19 cellular contexts compared by ENCODE assay signal in the genomic region with DNA sequence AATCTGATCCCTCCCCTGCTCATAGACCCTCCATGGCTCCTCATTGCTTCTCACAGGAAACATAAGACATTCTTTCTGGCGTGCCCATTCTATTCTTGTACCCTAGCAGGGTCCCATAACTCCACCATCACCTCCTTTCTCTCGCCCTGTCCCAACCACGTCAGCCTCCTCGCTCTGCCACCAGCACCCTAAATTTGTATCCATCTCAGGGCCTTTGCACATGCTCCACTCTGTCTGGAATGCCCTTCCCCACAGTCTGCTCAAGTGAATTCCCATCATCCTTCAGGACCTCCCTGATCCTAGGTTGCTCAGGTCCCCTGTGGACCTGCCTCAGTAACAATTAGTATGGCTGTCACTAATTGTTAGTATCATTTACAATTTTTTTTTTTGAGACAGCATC. TPM values are rescaled to one million over a fixed set of nuclear protein-coding genes. Genes with fewer than 3 reads are reported as not detected.
DNase-seq lines count a peak whose midpoint lies in the region; ATAC-seq, FAIRE-seq and TF ChIP-seq lines count a peak whose summit lies in the region.
"Had no signal": no experiment of that assay in that cellular context is flagged by ENCODE, and none has a peak within 500 bp of the region (broad histone marks: within the 10 kb centered on the region; RNA-seq: fewer than 3 reads in every experiment).

No MANE protein-coding gene starts in this region.

- no peaks in the 10 kb centered on the region for H4K20me1 ChIP-seq in K562 (replicated peaks; ENCODE audit: control insufficient read depth, insufficient read depth, low read length)

- 4% methylated on average over 4 of the region's 4 CpGs for WGBS in K562 (ENCODE audit: insufficient coverage, low coverage, missing lambda C conversion rate)

- no peak for FAIRE-seq in K562 (lab: Jason Lieb, UNC)
- FAIRE-seq: A549, D721Med, G401.6, H54, HepG2, HTR-8/SVneo had no signal

- POLR2A ChIA-PET in CD4-positive, alpha-beta T cell (lab: Charles Lee) = interaction anchor here (0.7 to 0.9 kb wide), 2 partner anchors 51 to 54 kb away, joined by 3 read pairs; a partner anchor contains a TSS
- POLR2A ChIA-PET in K562 (lab: Yijun Ruan, JAX) (no interaction called here), A673 (lab: Charles Lee; ENCODE audit: low non-redundant PET) (no interaction called here)
- POLR2A ChIA-PET in naive thymus-derived CD4-positive, alpha-beta T cell (lab: Charles Lee) = interaction anchor here (1.2 to 4.6 kb wide), 3 partner anchors 10 to 46 kb away, joined by 3 to 41 read pairs (median 11); a partner anchor contains a TSS

- H3K36me3 ChIP-seq in K562 (ENCODE audit: control insufficient read depth, insufficient read depth, low read length) = no peaks in the 10 kb centered on the region
- no peaks in the 10 kb centered on the region for H3K36me3 ChIP-seq in naive thymus-derived CD4-positive, alpha-beta T cell (ENCODE audit: control insufficient read depth in 2 of 3, insufficient read depth in 3 of 3, low read length in 3 of 3)
- no peaks in the 10 kb centered on the region for H3K36me3 ChIP-seq in H7 (replicated peaks; ENCODE audit: control insufficient read depth, insufficient read depth, low read length)
- H3K36me3 ChIP-seq in A673 (ENCODE audit: insufficient read depth, low read length, poor library complexity, severe bottlenecking) = no peaks in the 10 kb centered on the region

- CTCF ChIA-PET in CD4-positive, alpha-beta T cell (lab: Charles Lee) = interaction anchor here (2.4 kb wide), 1 partner anchor 127 kb away, joined by 8 read pairs; a partner anchor contains a TSS
- CTCF ChIA-PET in Calu3 (lab: Charles Lee) (no interaction called here), K562 (lab: Yijun Ruan, JAX; ENCODE audit: low intra/inter-chr PET ratio) (no interaction called here), A673 (lab: Charles Lee) (no interaction called here)
- CTCF ChIA-PET in naive thymus-derived CD4-positive, alpha-beta T cell (lab: Charles Lee) = interaction anchor here (0.6 kb wide), 1 partner anchor 22 kb away, joined by 3 read pairs; no protein-coding TSS in a partner anchor

- no peak for ATAC-seq in CD4-positive, alpha-beta T cell (ENCODE audit: poor library complexity)
- no peak for ATAC-seq in K562
- ATAC-seq in naive thymus-derived CD4-positive, alpha-beta T cell = no peak
- ATAC-seq in HG03521 (IDR thresholded peaks at IDR 0.05; ENCODE audit: unreplicated experiment) = no peak
- ATAC-seq in HG03520 (IDR thresholded peaks at IDR 0.05; ENCODE audit: unreplicated experiment) = no peak
- ATAC-seq: A549, HepG2 had no signal

- H3K36me3 Mint-ChIP-seq in CD4-positive, alpha-beta T cell (ENCODE audit: low read depth) = no peaks in the 10 kb centered on the region
- peaks cover 54% of the 10 kb centered on the region for H3K36me3 Mint-ChIP-seq in Calu3 (ENCODE audit: insufficient read depth, unreplicated experiment)
- peaks cover 0 to 8% (median 0%) of the 10 kb centered on the region in 5 donors for H3K36me3 Mint-ChIP-seq in naive thymus-derived CD4-positive, alpha-beta T cell

- no peak overlapping the region for H3K4me3 Mint-ChIP-seq in CD4-positive, alpha-beta T cell
- no peak overlapping the region for H3K4me3 Mint-ChIP-seq in Calu3 (ENCODE audit: low read depth, unreplicated experiment)
- peak overlapping the region in 7 of 10 donors; percentile 3 to 71 (median 23) for H3K4me3 Mint-ChIP-seq in naive thymus-derived CD4-positive, alpha-beta T cell

- H3K4me1 ChIP-seq in K562 (replicated peaks in 1 of 2; ENCODE audit: control insufficient read depth in 2 of 2, insufficient read depth in 2 of 2, low read length in 2 of 2) = peaks cover 0 to 6% of the 10 kb centered on the region in 2 experiments; a peak in 2 of 5 replicates
- H3K4me1 ChIP-seq in naive thymus-derived CD4-positive, alpha-beta T cell (ENCODE audit: control insufficient read depth in 2 of 2, insufficient read depth in 2 of 2, low read length in 2 of 2) = peaks cover 15 to 34% of the 10 kb centered on the region in 2 donors
- H3K4me1 ChIP-seq in A673 (ENCODE audit: insufficient read depth, low read length, poor library complexity, severe bottlenecking) = no peaks in the 10 kb centered on the region
- H3K4me1 ChIP-seq: A549 had no signal

- no peak overlapping the region for H3K9ac ChIP-seq in K562 (ENCODE audit: insufficient read depth in 1 of 2, low read depth in 2 of 2, low read length in 2 of 2)

- in situ Hi-C loops in K562 (cut with MboI) = no loop called here

- no peak for TF ChIP-seq EP300 in K562 (IDR thresholded peaks at IDR 0.05; ENCODE audit: low read length)

- no peaks in the 10 kb centered on the region for H3K27me3 ChIP-seq in CD4-positive, alpha-beta T cell (ENCODE audit: control insufficient read depth, insufficient read depth, low read length)
- H3K27me3 ChIP-seq in K562 (ENCODE audit: control insufficient read depth in 2 of 2, insufficient read depth in 2 of 2, low read length in 2 of 2) (peaks cover 9 to 38% of the 10 kb centered on the region in 2 experiments; a peak in 4 of 5 replicates), H7 (ENCODE audit: control insufficient read depth, insufficient read depth, low read length) (no peaks in the 10 kb centered on the region), A673 (replicated peaks; ENCODE audit: insufficient read depth, low read depth, low read length, poor library complexity) (peaks cover 4% of the 10 kb centered on the region)
- no peaks in the 10 kb centered on the region for H3K27me3 ChIP-seq in naive thymus-derived CD4-positive, alpha-beta T cell (ENCODE audit: control insufficient read depth in 2 of 2, insufficient read depth in 2 of 2, low read length in 2 of 2)

- no peaks in the 10 kb centered on the region for H3K9me3 ChIP-seq in CD4-positive, alpha-beta T cell (ENCODE audit: control insufficient read depth, low read length)
- no peaks in the 10 kb centered on the region for H3K9me3 ChIP-seq in K562 (replicated peaks; ENCODE audit: control insufficient read depth, insufficient read depth, low read depth, low read length)
- H3K9me3 ChIP-seq in naive thymus-derived CD4-positive, alpha-beta T cell (ENCODE audit: control insufficient read depth in 2 of 3, low read length in 3 of 3) = no peaks in the 10 kb centered on the region
- no peaks in the 10 kb centered on the region for H3K9me3 ChIP-seq in A673 (ENCODE audit: low read depth, low read length, poor library complexity, severe bottlenecking)
- H3K9me3 ChIP-seq: A549 had no signal

- intact Hi-C loops in CD4-positive, alpha-beta T cell (cut with DNase I, micrococcal nuclease) = no loop called here
- intact Hi-C loops in Calu3 (cut with micrococcal nuclease; ENCODE audit: unreplicated experiment) (no loop called here), K562 (cut with micrococcal nuclease) (no loop called here), A673 (cut with micrococcal nuclease; ENCODE audit: unreplicated experiment) (no loop called here)
- intact Hi-C loops in naive thymus-derived CD4-positive, alpha-beta T cell (cut with micrococcal nuclease) = no loop called here

- H3K4me3 ChIP-seq in K562 = no peak overlapping the region
- no peak overlapping the region for H3K4me3 ChIP-seq in naive thymus-derived CD4-positive, alpha-beta T cell (ENCODE audit: low read length)
- H3K4me3 ChIP-seq in H7 (ENCODE audit: insufficient read depth, low read depth, low read length) = no peak overlapping the region
- no peak overlapping the region for H3K4me3 ChIP-seq in A673 (ENCODE audit: low read depth, low read length, poor library complexity, severe bottlenecking)
- H3K4me3 ChIP-seq: A549 had no signal

- peak overlapping the region; percentile 39 for H3K27ac Mint-ChIP-seq in CD4-positive, alpha-beta T cell
- H3K27ac Mint-ChIP-seq in Calu3 (ENCODE audit: unreplicated experiment) = peak overlapping the region; percentile 50
- peak overlapping the region in 8 of 9 donors; percentile 3 to 82 (median 64) for H3K27ac Mint-ChIP-seq in naive thymus-derived CD4-positive, alpha-beta T cell

- no peaks in the 10 kb centered on the region for H3K79me2 ChIP-seq in K562 (ENCODE audit: control insufficient read depth, insufficient read depth, low read length)

- no peaks in the 10 kb centered on the region for H3K27me3 Mint-ChIP-seq in CD4-positive, alpha-beta T cell
- no peaks in the 10 kb centered on the region for H3K27me3 Mint-ChIP-seq in Calu3 (ENCODE audit: unreplicated experiment)
- peaks cover 0 to 14% (median 0%) of the 10 kb centered on the region in 5 donors for H3K27me3 Mint-ChIP-seq in naive thymus-derived CD4-positive, alpha-beta T cell

- DNase-seq in CD4-positive, alpha-beta T cell = no peak
- DNase-seq in Calu3 (no peak), K562 (ENCODE audit: extremely low read depth in 1 of 4, low spot score in 3 of 4) (no peak), H7 (no peak), A673 (ENCODE audit: low spot score) (no peak)
- no peak for DNase-seq in naive thymus-derived CD4-positive, alpha-beta T cell
- DNase-seq: DMS153, DMS79 treated with DMSO at 0.1 percent for 48 hours, EL had no signal

- no peak overlapping the region for H3K27ac ChIP-seq in CD4-positive, alpha-beta T cell (ENCODE audit: low read depth, low read length)
- H3K27ac ChIP-seq in K562 (ENCODE audit: extremely low read depth, low read depth, low read length) (no peak overlapping the region), A673 (ENCODE audit: low read depth, low read length, poor library complexity, severe bottlenecking) (no peak overlapping the region)
- H3K27ac ChIP-seq in naive thymus-derived CD4-positive, alpha-beta T cell (ENCODE audit: low read depth, low read length) = no peak overlapping the region
- H3K27ac ChIP-seq: A549 had no signal

- peaks cover 58% of the 10 kb centered on the region for H3K4me1 Mint-ChIP-seq in CD4-positive, alpha-beta T cell (ENCODE audit: low read depth)
- peaks cover 38% of the 10 kb centered on the region for H3K4me1 Mint-ChIP-seq in Calu3 (ENCODE audit: low read depth, unreplicated experiment)
- H3K4me1 Mint-ChIP-seq in naive thymus-derived CD4-positive, alpha-beta T cell = peaks cover 19 to 56% (median 42%) of the 10 kb centered on the region in 7 donors

- no peaks in the 10 kb centered on the region for H3K9me3 Mint-ChIP-seq in CD4-positive, alpha-beta T cell
- no peaks in the 10 kb centered on the region for H3K9me3 Mint-ChIP-seq in Calu3 (ENCODE audit: low read depth, unreplicated experiment)
- H3K9me3 Mint-ChIP-seq in naive thymus-derived CD4-positive, alpha-beta T cell = peaks cover 0 to 2% (median 0%) of the 10 kb centered on the region in 11 donors

- H2AFZ ChIP-seq in K562 (ENCODE audit: low read depth, low read length) = no peak overlapping the region

- no peak for TF ChIP-seq RAD21 in K562 (CRISPR knock-in tag; conservative IDR thresholded peaks at IDR 0.05 in 1 of 2, IDR thresholded peaks at IDR 0.05 in 1 of 2)

- BruUV-seq in Calu3 (replicated peaks; lab: Mats Ljungman, UMichigan) (no TSS peak), K562 (replicated peaks; lab: Mats Ljungman, UMichigan) (no TSS peak), A673 (replicated peaks; lab: Mats Ljungman, UMichigan) (no TSS peak)

- no peak for TF ChIP-seq POLR2A in K562 (conservative IDR thresholded peaks at IDR 0.05)

- no peak overlapping the region for H3K4me2 ChIP-seq in K562 (ENCODE audit: insufficient read depth, low read length)
- H3K4me2 ChIP-seq: A549 had no signal

- H3K9me1 ChIP-seq in K562 (ENCODE audit: control insufficient read depth, insufficient read depth, low read length) = no peaks in the 10 kb centered on the region

- no peak for TF ChIP-seq CTCF in CD4-positive, alpha-beta T cell (IDR thresholded peaks at IDR 0.05)
- TF ChIP-seq CTCF in Calu3 (IDR thresholded peaks at IDR 0.05; ENCODE audit: unreplicated experiment) (no peak), K562 (IDR thresholded peaks at IDR 0.05 in 2 of 3, conservative IDR thresholded peaks at IDR 0.05 in 1 of 3; ENCODE audit: insufficient read depth in 2 of 3, low read depth in 1 of 3, low read length in 3 of 3) (no peak), A673 (conservative IDR thresholded peaks at IDR 0.05; ENCODE audit: low read depth, low read length) (no peak)

RNA-seq across cellular contexts. Expression of a gene that starts 10.5 kb away (rescaled TPM):
- total RNA-seq in CD4-positive, alpha-beta T cell = under 1 TPM; 0.39 to 0.52 TPM
- total RNA-seq in Calu3 (2022) (75.1 and 121 TPM in 2 replicates), K562 (2014; rRNA removed) (not detected in 2 replicates), K562 (2014; rRNA removed; fragmentation: Illumina TruSeq; extraction: Trizol) (not detected in 2 replicates), K562 (2015; rRNA removed; fragmentation: Illumina TruSeq; extraction: Trizol) (0.07 TPM in 1 of 2 replicates, not detected in the other), K562 (2021) (0.11 TPM in 1 of 2 replicates, not detected in the other), A673 (2021) (not detected in 2 replicates)
- total RNA-seq in K562 (2011; cell fraction: chromatin; rRNA removed; ENCODE audit: low replicate concordance) = 0.30 TPM in 1 of 2 replicates, not detected in the other
- total RNA-seq in K562 (2011; cell fraction: nucleolus; rRNA removed) = 0.13 and 0.33 TPM in 2 replicates
- 0.29 TPM in 1 of 2 replicates, not detected in the other for total RNA-seq in K562 (2011; cell fraction: nucleoplasm; rRNA removed)
- polyA plus RNA-seq in K562 (2011; rRNA removed) (0.03 and 0.06 TPM in 2 replicates), K562 (2014; fragmentation: Illumina TruSeq; extraction: Trizol) (0.08 TPM in 1 of 2 replicates, not detected in the other), K562 (2014; fragmentation: Nextera tagmentation; extraction: Ambion mirVana) (not detected), K562 (2014; rRNA removed) (not detected in 2 replicates)
- 0.04 and 0.18 TPM in 2 replicates for polyA plus RNA-seq in K562 (2011; cell fraction: cytosol; rRNA removed)
- 0.28 TPM in 1 of 2 replicates, not detected in the other for polyA plus RNA-seq in K562 (2011; cell fraction: nucleus; rRNA removed)
- polyA plus RNA-seq in K562 (2012) = 0.10 and 0.47 TPM in 2 replicates
- 0.09 TPM in 1 of 2 replicates, not detected in the other for polyA minus RNA-seq in K562 (2011; rRNA and poly(A)+ RNA removed)
- not detected in 2 replicates for polyA minus RNA-seq in K562 (2011; cell fraction: cytosol; rRNA and poly(A)+ RNA removed)
- polyA minus RNA-seq in K562 (2011; cell fraction: nucleus; rRNA and poly(A)+ RNA removed) = not detected in 2 replicates
- under 1 TPM in 2 of 5 experiments, not detected in 3; 0.53 to 0.96 TPM for total RNA-seq in naive thymus-derived CD4-positive, alpha-beta T cell
- polyA plus RNA-seq in naive thymus-derived CD4-positive, alpha-beta T cell = 1 to 10 TPM in 1 of 2 donors, under 1 TPM in 1; 0.43 to 1.0 TPM
- 0.73 and 1.7 TPM in 2 replicates for total RNA-seq in H7 (2014; rRNA removed; shearing (Covaris generic))
- polyA plus RNA-seq: BJ, CD14-positive monocyte had no signal

RNA-seq across cellular contexts. Expression of a gene that starts 15.9 kb away (rescaled TPM):
- total RNA-seq in CD4-positive, alpha-beta T cell = 1 to 10 TPM; 7.2 to 7.6 TPM
- total RNA-seq in Calu3 (2022) = not detected in 2 replicates
- total RNA-seq in K562 (2011; cell fraction: chromatin; rRNA removed; ENCODE audit: low replicate concordance) = not detected in 2 replicates
- not detected in 2 replicates for total RNA-seq in K562 (2011; cell fraction: nucleolus; rRNA removed)
- not detected in 2 replicates for total RNA-seq in K562 (2011; cell fraction: nucleoplasm; rRNA removed)
- not detected in 2 replicates for total RNA-seq in K562 (2014; rRNA removed)
- not detected in 2 replicates for total RNA-seq in K562 (2014; rRNA removed; fragmentation: Illumina TruSeq; extraction: Trizol)
- not detected in 2 replicates for total RNA-seq in K562 (2015; rRNA removed; fragmentation: Illumina TruSeq; extraction: Trizol)
- total RNA-seq in K562 (2021) = not detected in 2 replicates
- polyA plus RNA-seq in K562 (2011; rRNA removed) = not detected in 2 replicates
- not detected in 2 replicates for polyA plus RNA-seq in K562 (2011; cell fraction: cytosol; rRNA removed)
- not detected in 2 replicates for polyA plus RNA-seq in K562 (2011; cell fraction: nucleus; rRNA removed)
- not detected in 2 replicates for polyA plus RNA-seq in K562 (2012)
- polyA plus RNA-seq in K562 (2014; fragmentation: Illumina TruSeq; extraction: Trizol) = not detected in 2 replicates
- not detected for polyA plus RNA-seq in K562 (2014; fragmentation: Nextera tagmentation; extraction: Ambion mirVana)
- not detected in 2 replicates for polyA plus RNA-seq in K562 (2014; rRNA removed)
- polyA minus RNA-seq in K562 (2011; rRNA and poly(A)+ RNA removed) = not detected in 2 replicates
- polyA minus RNA-seq in K562 (2011; cell fraction: cytosol; rRNA and poly(A)+ RNA removed) = not detected in 2 replicates
- not detected in 2 replicates for polyA minus RNA-seq in K562 (2011; cell fraction: nucleus; rRNA and poly(A)+ RNA removed)
- total RNA-seq in naive thymus-derived CD4-positive, alpha-beta T cell = 10 to 100 TPM in 1 of 5 experiments, 1 to 10 TPM in 4; 5.5 to 11.1 (median 8.2) TPM
- 1 to 10 TPM; 2.0 to 6.0 TPM for polyA plus RNA-seq in naive thymus-derived CD4-positive, alpha-beta T cell
- 0.33 TPM in 1 of 2 replicates, not detected in the other for total RNA-seq in H7 (2014; rRNA removed; shearing (Covaris generic))
- total RNA-seq in A673 (2021) = not detected in 2 replicates
- total RNA-seq: HepG2 had no signal

RNA-seq across cellular contexts. Expression of a gene that starts 42.4 kb away (rescaled TPM):
- 100 to 1,000 TPM; 120 to 121 TPM for total RNA-seq in CD4-positive, alpha-beta T cell
- total RNA-seq in Calu3 (2022) (not detected in 2 replicates), K562 (2014; rRNA removed) (0.12 and 0.14 TPM in 2 replicates), K562 (2014; rRNA removed; fragmentation: Illumina TruSeq; extraction: Trizol) (not detected in 2 replicates), K562 (2015; rRNA removed; fragmentation: Illumina TruSeq; extraction: Trizol) (0.04 TPM in 1 of 2 replicates, not detected in the other), K562 (2021) (0.18 and 0.47 TPM in 2 replicates), A673 (2021) (2.4 and 2.5 TPM in 2 replicates)
- 0.32 and 0.97 TPM in 2 replicates for total RNA-seq in K562 (2011; cell fraction: chromatin; rRNA removed; ENCODE audit: low replicate concordance)
- 0.50 and 0.66 TPM in 2 replicates for total RNA-seq in K562 (2011; cell fraction: nucleolus; rRNA removed)
- total RNA-seq in K562 (2011; cell fraction: nucleoplasm; rRNA removed) = 0.53 and 0.66 TPM in 2 replicates
- polyA plus RNA-seq in K562 (2011; rRNA removed) (0.13 and 0.28 TPM in 2 replicates), K562 (2014; fragmentation: Illumina TruSeq; extraction: Trizol) (0.04 and 0.14 TPM in 2 replicates), K562 (2014; fragmentation: Nextera tagmentation; extraction: Ambion mirVana) (under 1 TPM; 0.01 to 0.07 TPM), K562 (2014; rRNA removed) (0.04 and 0.07 TPM in 2 replicates)
- 0.21 TPM in 2 replicates for polyA plus RNA-seq in K562 (2011; cell fraction: cytosol; rRNA removed)
- 0.48 and 0.80 TPM in 2 replicates for polyA plus RNA-seq in K562 (2011; cell fraction: nucleus; rRNA removed)
- 0.10 and 0.14 TPM in 2 replicates for polyA plus RNA-seq in K562 (2012)
- polyA minus RNA-seq in K562 (2011; rRNA and poly(A)+ RNA removed) = 0.04 and 0.06 TPM in 2 replicates
- 0.19 TPM in 1 of 2 replicates, not detected in the other for polyA minus RNA-seq in K562 (2011; cell fraction: cytosol; rRNA and poly(A)+ RNA removed)
- 0.22 and 0.54 TPM in 2 replicates for polyA minus RNA-seq in K562 (2011; cell fraction: nucleus; rRNA and poly(A)+ RNA removed)
- total RNA-seq in naive thymus-derived CD4-positive, alpha-beta T cell = 100 to 1,000 TPM; 154 to 296 (median 202) TPM
- polyA plus RNA-seq in naive thymus-derived CD4-positive, alpha-beta T cell = 100 to 1,000 TPM; 125 to 153 TPM
- 2.5 and 2.7 TPM in 2 replicates for total RNA-seq in H7 (2014; rRNA removed; shearing (Covaris generic))

RNA-seq across cellular contexts. Expression of a gene that starts 54.1 kb away (rescaled TPM):
- total RNA-seq in CD4-positive, alpha-beta T cell = 10 to 100 TPM; 40.7 to 43.1 TPM
- total RNA-seq in Calu3 (2022) (0.61 and 1.3 TPM in 2 replicates), K562 (2014; rRNA removed) (25.4 and 33.0 TPM in 2 replicates), K562 (2014; rRNA removed; fragmentation: Illumina TruSeq; extraction: Trizol) (9.2 and 14.3 TPM in 2 replicates), K562 (2015; rRNA removed; fragmentation: Illumina TruSeq; extraction: Trizol) (18.1 and 18.3 TPM in 2 replicates), K562 (2021) (51.9 and 58.9 TPM in 2 replicates), A673 (2021) (2.1 and 5.0 TPM in 2 replicates)
- total RNA-seq in K562 (2011; cell fraction: chromatin; rRNA removed; ENCODE audit: low replicate concordance) = 225 and 536 TPM in 2 replicates
- 220 and 237 TPM in 2 replicates for total RNA-seq in K562 (2011; cell fraction: nucleolus; rRNA removed)
- total RNA-seq in K562 (2011; cell fraction: nucleoplasm; rRNA removed) = 234 and 250 TPM in 2 replicates
- polyA plus RNA-seq in K562 (2011; rRNA removed) (9.3 and 19.3 TPM in 2 replicates), K562 (2014; fragmentation: Illumina TruSeq; extraction: Trizol) (24.2 and 32.6 TPM in 2 replicates), K562 (2014; fragmentation: Nextera tagmentation; extraction: Ambion mirVana) (under 1 TPM; 0.21 to 0.67 TPM), K562 (2014; rRNA removed) (26.6 and 28.7 TPM in 2 replicates)
- polyA plus RNA-seq in K562 (2011; cell fraction: cytosol; rRNA removed) = 9.1 and 14.7 TPM in 2 replicates
- polyA plus RNA-seq in K562 (2011; cell fraction: nucleus; rRNA removed) = 80.2 and 106 TPM in 2 replicates
- polyA plus RNA-seq in K562 (2012) = 31.6 and 56.4 TPM in 2 replicates
- polyA minus RNA-seq in K562 (2011; rRNA and poly(A)+ RNA removed) = 45.3 and 55.3 TPM in 2 replicates
- 28.8 and 38.7 TPM in 2 replicates for polyA minus RNA-seq in K562 (2011; cell fraction: cytosol; rRNA and poly(A)+ RNA removed)
- 95.9 and 141 TPM in 2 replicates for polyA minus RNA-seq in K562 (2011; cell fraction: nucleus; rRNA and poly(A)+ RNA removed)
- total RNA-seq in naive thymus-derived CD4-positive, alpha-beta T cell = 100 to 1,000 TPM in 2 of 5 experiments, 10 to 100 TPM in 3; 73.2 to 107 (median 87.7) TPM
- polyA plus RNA-seq in naive thymus-derived CD4-positive, alpha-beta T cell = 10 to 100 TPM; 14.7 to 43.4 TPM
- total RNA-seq in H7 (2014; rRNA removed; shearing (Covaris generic)) = 21.6 and 21.7 TPM in 2 replicates

RNA-seq across cellular contexts. Expression of a gene that starts 54.3 kb away (rescaled TPM):
- total RNA-seq in CD4-positive, alpha-beta T cell = 1,000 to 10,000 TPM; 4,157 to 4,260 TPM
- total RNA-seq in Calu3 (2022) (955 and 1,054 TPM in 2 replicates), K562 (2014; rRNA removed) (2,735 and 3,133 TPM in 2 replicates), K562 (2014; rRNA removed; fragmentation: Illumina TruSeq; extraction: Trizol) (557 and 626 TPM in 2 replicates), K562 (2015; rRNA removed; fragmentation: Illumina TruSeq; extraction: Trizol) (1,801 and 1,895 TPM in 2 replicates), K562 (2021) (2,882 and 3,018 TPM in 2 replicates), A673 (2021) (1,852 and 1,889 TPM in 2 replicates)
- 168 and 439 TPM in 2 replicates for total RNA-seq in K562 (2011; cell fraction: chromatin; rRNA removed; ENCODE audit: low replicate concordance)
- total RNA-seq in K562 (2011; cell fraction: nucleolus; rRNA removed) = 698 and 878 TPM in 2 replicates
- 586 and 897 TPM in 2 replicates for total RNA-seq in K562 (2011; cell fraction: nucleoplasm; rRNA removed)
- polyA plus RNA-seq in K562 (2011; rRNA removed) (881 and 1,270 TPM in 2 replicates), K562 (2014; fragmentation: Illumina TruSeq; extraction: Trizol) (1,947 and 3,139 TPM in 2 replicates), K562 (2014; fragmentation: Nextera tagmentation; extraction: Ambion mirVana) (1,000 to 10,000 TPM; 1,130 to 1,273 TPM), K562 (2014; rRNA removed) (2,069 and 2,216 TPM in 2 replicates)
- 2,242 and 3,536 TPM in 2 replicates for polyA plus RNA-seq in K562 (2011; cell fraction: cytosol; rRNA removed)
- 920 and 1,021 TPM in 2 replicates for polyA plus RNA-seq in K562 (2011; cell fraction: nucleus; rRNA removed)
- 3,311 and 3,882 TPM in 2 replicates for polyA plus RNA-seq in K562 (2012)
- 348 and 383 TPM in 2 replicates for polyA minus RNA-seq in K562 (2011; rRNA and poly(A)+ RNA removed)
- polyA minus RNA-seq in K562 (2011; cell fraction: cytosol; rRNA and poly(A)+ RNA removed) = 1,225 and 1,878 TPM in 2 replicates
- polyA minus RNA-seq in K562 (2011; cell fraction: nucleus; rRNA and poly(A)+ RNA removed) = 303 and 429 TPM in 2 replicates
- 1,000 to 10,000 TPM; 2,413 to 3,932 (median 3,224) TPM for total RNA-seq in naive thymus-derived CD4-positive, alpha-beta T cell
- 1,000 to 10,000 TPM; 4,242 to 4,833 TPM for polyA plus RNA-seq in naive thymus-derived CD4-positive, alpha-beta T cell
- 2,178 and 2,213 TPM in 2 replicates for total RNA-seq in H7 (2014; rRNA removed; shearing (Covaris generic))

Comparison
In these comparisons a context has a peak if more than half of its experiments do, and no peak if none do; other contexts are left out.
1. H3K4me3 Mint-ChIP-seq: peak in naive thymus-derived CD4-positive, alpha-beta T cell (7 of 10); none in CD4-positive, alpha-beta T cell (single experiment) and Calu3 (single experiment).
2. RNA of a gene that starts 10.5 kb away (total RNA-seq): 75.1 to 121 TPM in Calu3; 0.73 to 1.7 TPM in H7, 0.39 to 0.52 TPM in CD4-positive, alpha-beta T cell, 0.53 to 0.96 TPM in naive thymus-derived CD4-positive, alpha-beta T cell, 0.07 to 0.33 TPM in K562 and not detected in A673; every median in the first group is over 10 times any median in the second.
3. RNA of a gene that starts 42.4 kb away (total RNA-seq): 154 to 296 TPM in naive thymus-derived CD4-positive, alpha-beta T cell and 120 to 121 TPM in CD4-positive, alpha-beta T cell; 2.4 to 2.5 TPM in A673, 2.5 to 2.7 TPM in H7, 0.04 to 0.97 TPM in K562 and not detected in Calu3; every median in the first group is over 10 times any median in the second.
4. CTCF ChIA-PET loops: an anchor here in CD4-positive, alpha-beta T cell (2.4 kb wide) and naive thymus-derived CD4-positive, alpha-beta T cell (0.6 kb wide); none called in Calu3, K562 and A673.
5. POLR2A ChIA-PET loops: an anchor here in CD4-positive, alpha-beta T cell (0.7 to 0.9 kb wide) and naive thymus-derived CD4-positive, alpha-beta T cell (1.2 to 4.6 kb wide); none called in K562 and A673.
6. Peak in every context shown above with its lines, with median percentiles within 50 percentile points of each other: H3K27ac Mint-ChIP-seq.